Comparison of ENCODE assay signal across 15 cellular contexts in genomic region chr19:3881272-3882040, GRCh38. TPM values are rescaled to one million over a fixed set of nuclear protein-coding genes. Genes with fewer than 3 reads are reported as not detected.
DNase-seq lines count a peak whose midpoint lies in the region; ATAC-seq and TF ChIP-seq lines count a peak whose summit lies in the region.
"Had no signal": no experiment of that assay in that cellular context is flagged by ENCODE, and none has a peak within 500 bp of the region (broad histone marks: within the 10 kb centered on the region; RNA-seq: fewer than 3 reads in every experiment).

No MANE protein-coding gene starts in this region.

- no peaks in the 10 kb centered on the region for H3K9me2 ChIP-seq in SK-N-SH

- H3K4me3 ChIP-seq in BLaER1 (no peak overlapping the region), HUES48 (ENCODE audit: low read depth, low read length) (peak overlapping the region; percentile 84), SK-N-SH (ENCODE audit: low read depth in 2 of 2, low read length in 1 of 2) (peak overlapping the region; percentile 46 to 60), iPS-20b (ENCODE audit: low read length) (peak overlapping the region; percentile 74)
- H3K4me3 ChIP-seq: sigmoid colon, upper lobe of left lung had no signal

- WGBS in SK-N-SH (ENCODE audit: low lambda C conversion rate), result 3% methylated on average over 28 of the region's 31 CpGs

- CTCF ChIA-PET in SK-N-SH (lab: Yijun Ruan, JAX), result interaction anchor here (0.9 to 1.1 kb wide), 2 partner anchors 59 to 97 kb away, joined by 3 to 7 read pairs; no protein-coding TSS in a partner anchor

- H3F3A ChIP-seq in SK-N-SH (replicated peaks; ENCODE audit: insufficient read depth), result peaks cover 3% of the 10 kb centered on the region

- H3K36me3 ChIP-seq in BLaER1 (no peaks in the 10 kb centered on the region), HUES48 (ENCODE audit: control insufficient read depth, insufficient read depth, low read length) (peaks cover 4% of the 10 kb centered on the region; the same call in 1 of the 2 replicates), SK-N-SH (replicated peaks in 1 of 2; ENCODE audit: control insufficient read depth in 1 of 2, insufficient read depth in 2 of 2, low read length in 1 of 2) (no peaks in the 10 kb centered on the region), iPS-20b (ENCODE audit: insufficient read depth, low read depth, low read length) (no peaks in the 10 kb centered on the region)
- H3K36me3 ChIP-seq: sigmoid colon, upper lobe of left lung had no signal

- H3K4me1 ChIP-seq in BLaER1 (peaks cover 6% of the 10 kb centered on the region), HUES48 (ENCODE audit: control insufficient read depth, insufficient read depth, low read length) (no peaks in the 10 kb centered on the region), SK-N-SH (ENCODE audit: control insufficient read depth in 1 of 2, insufficient read depth in 2 of 2, low read depth in 1 of 2, low read length in 1 of 2) (no peaks in the 10 kb centered on the region; a peak in 1 of 4 replicates), iPS-20b (ENCODE audit: insufficient read depth, low read length) (no peaks in the 10 kb centered on the region)

- H3K9me3 ChIP-seq in BLaER1 (no peaks in the 10 kb centered on the region), HUES48 (ENCODE audit: control insufficient read depth, insufficient read depth, low read length) (no peaks in the 10 kb centered on the region), SK-N-SH (no peaks in the 10 kb centered on the region), iPS-20b (ENCODE audit: insufficient read depth, low read depth, low read length) (no peaks in the 10 kb centered on the region)
- H3K9me3 ChIP-seq: sigmoid colon, upper lobe of left lung had no signal

- H4K20me1 ChIP-seq in BLaER1, result no peaks in the 10 kb centered on the region
- H4K20me1 ChIP-seq in SK-N-SH (ENCODE audit: insufficient read depth), result no peaks in the 10 kb centered on the region

- ATAC-seq in left lobe of liver (no peak), HG03442 (IDR thresholded peaks at IDR 0.05; ENCODE audit: unreplicated experiment) (no peak)
- ATAC-seq: PC-3 had no signal

- H3K27me3 ChIP-seq in BLaER1 (peaks cover 31% of the 10 kb centered on the region), HUES48 (ENCODE audit: control insufficient read depth, insufficient read depth, low read length) (peaks cover 3% of the 10 kb centered on the region; the same call in 1 of the 2 replicates), SK-N-SH (ENCODE audit: insufficient read depth) (0 out of 2 replicates have a peak, but pooled peaks cover 5% of the 10 kb centered on the region), iPS-20b (ENCODE audit: insufficient read depth, low read length) (peaks cover 23% of the 10 kb centered on the region)

- H3K4me2 ChIP-seq in BLaER1, result peak overlapping the region; percentile 53
- H3K4me2 ChIP-seq in SK-N-SH, result peak overlapping the region; percentile 76

- H3K27ac ChIP-seq in BLaER1 (no peak overlapping the region), HUES48 (ENCODE audit: low read depth, low read length) (no peak overlapping the region), SK-N-SH (ENCODE audit: low read depth in 2 of 2, low read length in 1 of 2) (peak overlapping the region in 1 of 2 experiments; percentile 73; a peak in 2 of 4 replicates), iPS-20b (ENCODE audit: low read length) (no peak overlapping the region)
- H3K27ac ChIP-seq: sigmoid colon, upper lobe of left lung had no signal

- TF ChIP-seq EP300 in SK-N-SH (IDR thresholded peaks at IDR 0.05; ENCODE audit: borderline replicate concordance in 1 of 2, low read depth in 1 of 2, low read length in 1 of 2), result no peak

- H3K79me2 ChIP-seq in SK-N-SH (ENCODE audit: insufficient read depth), result no peaks in the 10 kb centered on the region

- TF ChIP-seq RAD21 in SK-N-SH (IDR thresholded peaks at IDR 0.05; ENCODE audit: low read length), result no peak

- POLR2A ChIA-PET in SK-N-SH (lab: Yijun Ruan, JAX), result interaction anchor here (0.6 to 1.5 kb wide), 7 partner anchors 8 to 119 kb away, joined by 3 to 7 read pairs (median 5); partner anchors contain the start of genes EEF2 and MRPL54

- DNase-seq in SK-N-SH (peak; percentile 81), left lobe of liver (ENCODE audit: low spot score) (no peak)
- DNase-seq in stimulated activated CD4-positive, alpha-beta T cell treated with anti-CD3 and anti-CD28 coated beads, Interleukin-4, amount 100 ng/mL, for 4 hours, result no peak
- no peak for DNase-seq in stimulated activated CD4-positive, alpha-beta T cell treated with anti-CD3 and anti-CD28 coated beads, Interleukin-4, amount 100 ng/mL, for 24 hours
- DNase-seq: amniotic stem cell, NCI-H1048, PC-3, sigmoid colon, T1000 had no signal

- no peak overlapping the region for H3K9ac ChIP-seq in BLaER1
- H3K9ac ChIP-seq in HUES48 (ENCODE audit: low read depth, low read length), result peak overlapping the region; percentile 55
- 0 out of 2 replicates have a peak overlapping the region, but pooled peaks have one; percentile 14 for H3K9ac ChIP-seq in SK-N-SH
- peak overlapping the region; percentile 66; the same call in 1 of the 2 replicates for H3K9ac ChIP-seq in iPS-20b (ENCODE audit: low read depth, low read length)

- TF ChIP-seq CTCF in SK-N-SH (IDR thresholded peaks at IDR 0.05), result no peak

- H2AFZ ChIP-seq in SK-N-SH (ENCODE audit: low read depth), result peak overlapping the region; percentile 70; the same call in 1 of the 2 replicates

TF ChIP-seq in SK-N-SH, 30 proteins besides CTCF, POLR2A, EP300 and RAD21:
- TF ChIP-seq FOXJ3 (CRISPR knock-in tag; IDR thresholded peaks at IDR 0.05), result no peak
- TF ChIP-seq IRF3 (IDR thresholded peaks at IDR 0.05; ENCODE audit: low read depth, low read length), result no peak

RNA-seq across cellular contexts. Expression of gene ATCAY, which starts 1.0 kb away (rescaled TPM):
- polyA plus RNA-seq in SK-N-SH (2012; rRNA removed), result 0.84 and 1.2 TPM in 2 replicates
- 0.68 and 1.4 TPM in 2 replicates for polyA plus RNA-seq in SK-N-SH (2012; cell fraction: cytosol; rRNA removed)
- polyA plus RNA-seq in SK-N-SH (2012; cell fraction: nucleus; rRNA removed), result 0.48 and 0.67 TPM in 2 replicates
- not detected for total RNA-seq in left lobe of liver
- total RNA-seq: mononuclear cell, PC-3, upper lobe of left lung had no signal

RNA-seq across cellular contexts. Expression of gene ZFR2, which starts 12.6 kb away (rescaled TPM):
- polyA plus RNA-seq in SK-N-SH (2012; rRNA removed), result 0.18 and 0.44 TPM in 2 replicates
- 0.06 and 0.64 TPM in 2 replicates for polyA plus RNA-seq in SK-N-SH (2012; cell fraction: cytosol; rRNA removed)
- polyA plus RNA-seq in SK-N-SH (2012; cell fraction: nucleus; rRNA removed), result 0.55 and 1.3 TPM in 2 replicates
- not detected for total RNA-seq in left lobe of liver
- total RNA-seq: PC-3 had no signal

RNA-seq across cellular contexts. Expression of gene NMRK2, which starts 51.4 kb away (rescaled TPM):
- not detected in 2 replicates for polyA plus RNA-seq in SK-N-SH (2012; rRNA removed)
- not detected in 2 replicates for polyA plus RNA-seq in SK-N-SH (2012; cell fraction: cytosol; rRNA removed)
- not detected in 2 replicates for polyA plus RNA-seq in SK-N-SH (2012; cell fraction: nucleus; rRNA removed)
- total RNA-seq in left lobe of liver, result not detected
- total RNA-seq: mononuclear cell, PC-3, upper lobe of left lung had no signal
